19 cellular contexts compared by ENCODE assay signal in the genomic region with DNA sequence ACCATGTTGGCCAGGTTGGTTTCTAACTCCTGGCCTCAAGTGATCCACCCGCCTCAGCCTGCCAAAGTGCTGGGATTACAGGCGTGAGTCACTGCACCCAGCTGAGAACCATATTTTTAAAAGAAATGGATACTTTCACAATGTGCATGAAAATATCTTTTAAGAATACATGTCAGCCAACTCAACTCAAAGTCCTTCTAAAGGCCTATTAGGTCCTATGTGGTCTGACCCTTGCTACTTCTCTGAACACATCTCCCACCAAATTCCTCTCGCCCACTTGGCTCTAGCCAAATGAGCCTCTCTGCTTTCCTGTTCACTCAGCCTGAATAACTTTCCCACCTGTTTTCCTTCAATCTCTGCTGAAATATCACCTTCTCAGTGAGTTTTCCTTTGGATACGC.
A peak's percentile ranks its signal among the peaks of the same experiment; 100 is the strongest.
DNase-seq lines count a peak whose midpoint lies in the region; TF ChIP-seq lines count a peak whose summit lies in the region.
"Had no signal": no experiment of that assay in that cellular context is flagged by ENCODE, and none has a peak within 500 bp of the region (broad histone marks: within the 10 kb centered on the region; RNA-seq: fewer than 3 reads in every experiment).

No MANE protein-coding gene starts in this region.

- no peaks in the 10 kb centered on the region for H3K9me3 ChIP-seq in mammary epithelial cell (replicated peaks; ENCODE audit: insufficient read depth, low read length)
- H3K9me3 ChIP-seq: Peyer's patch had no signal

- no peaks in the 10 kb centered on the region for H3K4me1 Mint-ChIP-seq in MCF 10A (ENCODE audit: insufficient read depth, unreplicated experiment)
- H3K4me1 Mint-ChIP-seq: CD14-positive monocyte had no signal

- in situ Hi-C loops in mammary epithelial cell (cut with MboI; ENCODE audit: low sequenced_read_pairs in 2 of 2), result no loop called here
- in situ Hi-C loops in astrocyte of the cerebellum (cut with HindIII; ENCODE audit: low sequenced_read_pairs), result no loop called here

- no peak overlapping the region for H3K4me2 ChIP-seq in mammary epithelial cell (ENCODE audit: insufficient read depth, low read depth, low read length)

- H3K27ac ChIP-seq in mammary epithelial cell (ENCODE audit: insufficient read depth, low read depth, low read length), result no peak overlapping the region
- H3K27ac ChIP-seq: HL-60, Peyer's patch had no signal

- dilution Hi-C loops in mammary epithelial cell (cut with HindIII; ENCODE audit: low sequenced_read_pairs), result no loop called here

- no peaks in the 10 kb centered on the region for H3K9me3 Mint-ChIP-seq in MCF 10A (ENCODE audit: unreplicated experiment)
- H3K9me3 Mint-ChIP-seq: HFFc6 had no signal

- H3K4me1 ChIP-seq in mammary epithelial cell (ENCODE audit: insufficient read depth, low read length), result no peaks in the 10 kb centered on the region
- H3K4me1 ChIP-seq: Peyer's patch had no signal

- H3K27me3 ChIP-seq in mammary epithelial cell (ENCODE audit: insufficient read depth, low read length), result peaks cover 4% of the 10 kb centered on the region
- H3K27me3 ChIP-seq: Peyer's patch had no signal

- no peaks in the 10 kb centered on the region for H3K36me3 Mint-ChIP-seq in MCF 10A (ENCODE audit: insufficient read depth, unreplicated experiment)
- H3K36me3 Mint-ChIP-seq: CD14-positive monocyte had no signal

- H3K9ac ChIP-seq in mammary epithelial cell (ENCODE audit: insufficient read depth, low read length), result no peak overlapping the region

- no peak overlapping the region for H2AFZ ChIP-seq in mammary epithelial cell (ENCODE audit: low read depth, low read length)

- H3K4me3 ChIP-seq in mammary epithelial cell (replicated peaks in 1 of 3; ENCODE audit: insufficient read depth in 1 of 3, low read depth in 2 of 3, low read length in 3 of 3), result no peak overlapping the region
- no peak overlapping the region for H3K4me3 ChIP-seq in astrocyte of the cerebellum (ENCODE audit: low read depth, low read length)
- H3K4me3 ChIP-seq: Peyer's patch had no signal

- 92% methylated on average over 4 of the region's 4 CpGs for WGBS in mammary epithelial cell (ENCODE audit: low coverage, missing lambda C conversion rate)

- no peaks in the 10 kb centered on the region for H3K36me3 ChIP-seq in mammary epithelial cell (ENCODE audit: insufficient read depth, low read length)
- H3K36me3 ChIP-seq: Peyer's patch had no signal

- POLR2A ChIA-PET in MCF 10A (lab: Yijun Ruan, JAX), result no interaction called here

- no TSS peak for BruUV-seq in MCF 10A (replicated peaks; lab: Mats Ljungman, UMichigan)
- BruUV-seq in mammary epithelial cell (replicated peaks; lab: Mats Ljungman, UMichigan), result no TSS peak

- no peak overlapping the region for H3K27ac Mint-ChIP-seq in MCF 10A (ENCODE audit: low read depth, unreplicated experiment)
- H3K27ac Mint-ChIP-seq: CD14-positive monocyte, HFFc6 had no signal

- TF ChIP-seq CTCF in MCF 10A (IDR thresholded peaks at IDR 0.05; ENCODE audit: unreplicated experiment) (no peak), mammary epithelial cell (conservative IDR thresholded peaks at IDR 0.05 in 1 of 2, IDR thresholded peaks at IDR 0.05 in 1 of 2; ENCODE audit: extremely low read depth in 1 of 2, insufficient read depth in 1 of 2, low read depth in 1 of 2, low read length in 2 of 2) (no peak), astrocyte of the cerebellum (IDR thresholded peaks at IDR 0.05; ENCODE audit: low read depth, low read length, missing control alignments) (no peak)

- no peaks in the 10 kb centered on the region for H3K27me3 Mint-ChIP-seq in MCF 10A (ENCODE audit: insufficient read depth, unreplicated experiment)

- H4K20me1 ChIP-seq in mammary epithelial cell (ENCODE audit: insufficient read depth, low read length), result no peaks in the 10 kb centered on the region

- H3K79me2 ChIP-seq in mammary epithelial cell (ENCODE audit: insufficient read depth, low read length), result no peaks in the 10 kb centered on the region

- CTCF ChIA-PET in MCF 10A (lab: Yijun Ruan, JAX), result interaction anchor here (0.6 kb wide), 1 partner anchor 71 kb away, joined by 4 read pairs; no protein-coding TSS in a partner anchor
- CTCF ChIA-PET in mammary epithelial cell (lab: Charles Lee; ENCODE audit: low non-redundant PET), result no interaction called here

- H3K4me3 Mint-ChIP-seq in MCF 10A (ENCODE audit: unreplicated experiment), result no peak overlapping the region
- H3K4me3 Mint-ChIP-seq: CD14-positive monocyte, HFFc6 had no signal

- intact Hi-C loops in MCF 10A (cut with micrococcal nuclease) (no loop called here), mammary epithelial cell (cut with micrococcal nuclease) (no loop called here)

- DNase-seq in MCF 10A (ENCODE audit: unreplicated experiment) (peak; percentile 21), mammary epithelial cell (no peak), astrocyte of the cerebellum (ENCODE audit: low read depth) (peak; percentile 67), myocyte (ENCODE audit: low read depth) (peak; percentile 25), CD1c-positive myeloid dendritic cell (ENCODE audit: extremely low spot score) (no peak), DMS53 (lab: John Stamatoyannopoulos, UW) (no peak)
- no peak for DNase-seq in stimulated activated CD4-positive, alpha-beta T cell treated with anti-CD3 and anti-CD28 coated beads, Interleukin-15, amount 100 ng/mL, for 24 hours
- DNase-seq in activated CD4-positive, alpha-beta T cell treated with anti-CD3 and anti-CD28 coated beads for 48 hours, result no peak
- DNase-seq: 8988T, DMS79 treated with DMSO at 0.1 percent for 48 hours, HFFc6, NCI-H1092, NCI-H1694, NCI-H510A, NCI-H82, Peyer's patch, SHP77 had no signal

Comparison
In these comparisons a context has a peak if more than half of its experiments do, and no peak if none do; other contexts are left out.
1. DNase-seq: peak in MCF 10A (single experiment), astrocyte of the cerebellum (single experiment) and myocyte (single experiment); none in mammary epithelial cell (single experiment), CD1c-positive myeloid dendritic cell (single experiment), stimulated activated CD4-positive, alpha-beta T cell treated with anti-CD3 and anti-CD28 coated beads, Interleukin-15, amount 100 ng/mL, for 24 hours (single experiment), DMS53 (single experiment) and activated CD4-positive, alpha-beta T cell treated with anti-CD3 and anti-CD28 coated beads for 48 hours (single experiment).